11 cellular contexts compared by ENCODE assay signal in genomic region chr7:41045556-41046123, GRCh38.
DNase-seq lines count a peak whose midpoint lies in the region; ATAC-seq and TF ChIP-seq lines count a peak whose summit lies in the region.
"Had no signal": no experiment of that assay in that cellular context is flagged by ENCODE, and none has a peak within 500 bp of the region (broad histone marks: within the 10 kb centered on the region; RNA-seq: fewer than 3 reads in every experiment).

No MANE protein-coding gene starts in this region.

- no peaks in the 10 kb centered on the region for H3K27me3 ChIP-seq in Loucy (ENCODE audit: insufficient read depth, low read length, poor library complexity, severe bottlenecking)
- H3K27me3 ChIP-seq in body of pancreas: no peaks in the 10 kb centered on the region

- H3K27ac ChIP-seq in body of pancreas (no peak overlapping the region), caudate nucleus (ENCODE audit: low read depth, low read length) (no peak overlapping the region)
- H3K27ac ChIP-seq: HL-60 had no signal

- 35 to 54% methylated on average over 3 of the region's 3 CpGs for WGBS in body of pancreas, 2 donors

- no peak overlapping the region for H3K4me2 ChIP-seq in Loucy (ENCODE audit: low read depth, low read length, poor library complexity, severe bottlenecking)

- TF ChIP-seq CTCF in Loucy (conservative IDR thresholded peaks at IDR 0.05; ENCODE audit: low read length) (peak; percentile 27; the same call in 1 of the 2 replicates), body of pancreas (IDR thresholded peaks at IDR 0.05) (peak in 4 of 7 experiments; percentile 6 to 52 (median 34)), mucosa of descending colon (IDR thresholded peaks at IDR 0.05) (no peak)

- peaks cover 13% of the 10 kb centered on the region for H3K9me3 Mint-ChIP-seq in activated T-helper 2 cell treated with anti-CD3 and anti-CD28 coated beads, Interferon-gamma antibody, Interleukin-2, Interleukin-4, amounts not matched to agents 10 μg/mL and 5 μg/mL and 100 μg/mL, durations not matched to agents 14 hours and 24 hours and 36 hours

- H3K4me1 Mint-ChIP-seq in activated T-helper 2 cell treated with anti-CD3 and anti-CD28 coated beads, Interferon-gamma antibody, Interleukin-2, Interleukin-4, amounts not matched to agents 10 μg/mL and 5 μg/mL and 100 μg/mL, durations not matched to agents 14 hours and 24 hours and 36 hours (ENCODE audit: low read depth): no peaks in the 10 kb centered on the region

- H3F3A ChIP-seq in Loucy (ENCODE audit: low read depth): no peaks in the 10 kb centered on the region

- no peak overlapping the region for H3K4me3 ChIP-seq in Loucy (ENCODE audit: low read length, poor library complexity, severe bottlenecking)
- H3K4me3 ChIP-seq in body of pancreas: no peak overlapping the region
- H3K4me3 ChIP-seq in mucosa of descending colon: no peak overlapping the region

- H3K9me3 ChIP-seq in Loucy (ENCODE audit: insufficient read depth, low read depth, low read length) (0 out of 2 replicates have a peak, but pooled peaks cover 2% of the 10 kb centered on the region), body of pancreas (no peaks in the 10 kb centered on the region), mucosa of descending colon (no peaks in the 10 kb centered on the region)

- H3K27me3 Mint-ChIP-seq in activated T-helper 2 cell treated with anti-CD3 and anti-CD28 coated beads, Interferon-gamma antibody, Interleukin-2, Interleukin-4, amounts not matched to agents 10 μg/mL and 5 μg/mL and 100 μg/mL, durations not matched to agents 14 hours and 24 hours and 36 hours (ENCODE audit: low read depth): no peaks in the 10 kb centered on the region
- H3K27me3 Mint-ChIP-seq: activated CD8-positive, alpha-beta T cell treated with anti-CD3 and anti-CD28 coated beads for 36 hours; brain had no signal

- intact Hi-C loops in body of pancreas (cut with DNase I): no loop called here
- intact Hi-C loops in mucosa of descending colon (cut with DNase I, micrococcal nuclease): no loop called here
- intact Hi-C loops in activated T-helper 2 cell treated with anti-CD3 and anti-CD28 coated beads, Interferon-gamma antibody, Interleukin-2, Interleukin-4, amounts not matched to agents 10 μg/mL and 5 μg/mL and 100 μg/mL, durations not matched to agents 14 hours and 24 hours and 36 hours (cut with micrococcal nuclease): no loop called here

- H2AFZ ChIP-seq in Loucy (ENCODE audit: low read length): no peak overlapping the region

- H3K9me2 ChIP-seq in Loucy (replicated peaks; ENCODE audit: low read depth, low read length): no peaks in the 10 kb centered on the region

- no peaks in the 10 kb centered on the region for H3K36me3 ChIP-seq in Loucy (ENCODE audit: insufficient read depth, low read length)
- no peaks in the 10 kb centered on the region for H3K36me3 ChIP-seq in body of pancreas (replicated peaks in 1 of 2; ENCODE audit: insufficient read depth in 1 of 2, low read depth in 2 of 2)
- no peaks in the 10 kb centered on the region for H3K36me3 ChIP-seq in mucosa of descending colon (ENCODE audit: low read depth)

- no peak overlapping the region for H3K4me3 Mint-ChIP-seq in activated T-helper 2 cell treated with anti-CD3 and anti-CD28 coated beads, Interferon-gamma antibody, Interleukin-2, Interleukin-4, amounts not matched to agents 10 μg/mL and 5 μg/mL and 100 μg/mL, durations not matched to agents 14 hours and 24 hours and 36 hours (ENCODE audit: low read depth)
- H3K4me3 Mint-ChIP-seq: activated CD8-positive, alpha-beta T cell treated with anti-CD3 and anti-CD28 coated beads for 36 hours; brain had no signal

- peak; percentile 50 for ATAC-seq in body of pancreas
- ATAC-seq in mucosa of descending colon: peak; percentile 85
- no peak for ATAC-seq in HG03097 (IDR thresholded peaks at IDR 0.05; ENCODE audit: low FRiP score, unreplicated experiment)
- ATAC-seq: activated CD8-positive, alpha-beta T cell treated with anti-CD3 and anti-CD28 coated beads for 36 hours had no signal

- no peaks in the 10 kb centered on the region for H3K79me2 ChIP-seq in Loucy (ENCODE audit: insufficient read depth, low read length)

- DNase-seq in DMS53 treated with DMSO at 0.1 percent for 48 hours (lab: John Stamatoyannopoulos, UW; ENCODE audit: unreplicated experiment) (peak; percentile 95), body of pancreas (peak in 3 of 4 donors; percentile 39 to 55 (median 49)), mucosa of descending colon (peak in 2 of 3 donors; percentile 37 to 43), caudate nucleus (lab: John Stamatoyannopoulos, UW) (no peak)
- DNase-seq in activated T-helper 2 cell treated with anti-CD3 and anti-CD28 coated beads, Interferon-gamma antibody, Interleukin-2, Interleukin-4, amounts not matched to agents 10 μg/mL and 5 μg/mL and 100 μg/mL, durations not matched to agents 14 hours and 24 hours and 36 hours (ENCODE audit: low spot score): no peak
- DNase-seq in activated CD4-positive, alpha-beta T cell treated with anti-CD3 and anti-CD28 coated beads, Interleukin-2, amount 50 U/mL, for 4 hours: no peak
- DNase-seq: activated CD8-positive, alpha-beta T cell treated with anti-CD3 and anti-CD28 coated beads for 36 hours had no signal

- no peaks in the 10 kb centered on the region for H3K36me3 Mint-ChIP-seq in activated T-helper 2 cell treated with anti-CD3 and anti-CD28 coated beads, Interferon-gamma antibody, Interleukin-2, Interleukin-4, amounts not matched to agents 10 μg/mL and 5 μg/mL and 100 μg/mL, durations not matched to agents 14 hours and 24 hours and 36 hours (ENCODE audit: low read depth)
- H3K36me3 Mint-ChIP-seq: brain had no signal

- H4K20me1 ChIP-seq in Loucy (ENCODE audit: insufficient read depth, low read length, poor library complexity, severe bottlenecking): no peaks in the 10 kb centered on the region

- no peaks in the 10 kb centered on the region for H3K4me1 ChIP-seq in Loucy (ENCODE audit: insufficient read depth, low read length, poor library complexity, severe bottlenecking)
- H3K4me1 ChIP-seq in body of pancreas: no peaks in the 10 kb centered on the region
- H3K4me1 ChIP-seq in mucosa of descending colon (ENCODE audit: low read depth): peaks cover 3% of the 10 kb centered on the region

- no peak for TF ChIP-seq POLR2A in body of pancreas (IDR thresholded peaks at IDR 0.05)

- H3K27ac Mint-ChIP-seq in activated T-helper 2 cell treated with anti-CD3 and anti-CD28 coated beads, Interferon-gamma antibody, Interleukin-2, Interleukin-4, amounts not matched to agents 10 μg/mL and 5 μg/mL and 100 μg/mL, durations not matched to agents 14 hours and 24 hours and 36 hours: no peak overlapping the region
- H3K27ac Mint-ChIP-seq: activated CD8-positive, alpha-beta T cell treated with anti-CD3 and anti-CD28 coated beads for 36 hours; brain had no signal

- no peak overlapping the region for H3K9ac ChIP-seq in Loucy (ENCODE audit: low read depth, low read length, poor library complexity, severe bottlenecking)

Comparison
In these comparisons a context has a peak if more than half of its experiments do, and no peak if none do; other contexts are left out.
1. DNase-seq: peak in DMS53 treated with DMSO at 0.1 percent for 48 hours (single experiment), body of pancreas (3 of 4) and mucosa of descending colon (2 of 3); none in caudate nucleus (0 of 61), activated T-helper 2 cell treated with anti-CD3 and anti-CD28 coated beads, Interferon-gamma antibody, Interleukin-2, Interleukin-4, amounts not matched to agents 10 μg/mL and 5 μg/mL and 100 μg/mL, durations not matched to agents 14 hours and 24 hours and 36 hours (single experiment) and activated CD4-positive, alpha-beta T cell treated with anti-CD3 and anti-CD28 coated beads, Interleukin-2, amount 50 U/mL, for 4 hours (0 of 2).